ENCODE assay signal across 9 cellular contexts in genomic region chrX:119698835-119699234, GRCh38. TPM values are rescaled to one million over a fixed set of nuclear protein-coding genes. Genes with fewer than 3 reads are reported as not detected.
DNase-seq lines count a peak whose midpoint lies in the region; TF ChIP-seq lines count a peak whose summit lies in the region.
"Had no signal": no experiment of that assay in that cellular context is flagged by ENCODE, and none has a peak within 500 bp of the region (broad histone marks: within the 10 kb centered on the region; RNA-seq: fewer than 3 reads in every experiment).

No MANE protein-coding gene starts in this region.

- H3K27me3 Mint-ChIP-seq in activated CD4-positive, alpha-beta T cell treated with anti-CD3 and anti-CD28 coated beads, Interleukin-2, amount 10 ng/mL, durations not matched to agents 24 days and 14 days = no peaks in the 10 kb centered on the region
- H3K27me3 Mint-ChIP-seq: activated naive CD4-positive, alpha-beta T cell treated with anti-CD3 and anti-CD28 coated beads, Interleukin-2, amount 50 U/mL, for 24 hours had no signal

- no peak overlapping the region for H2AK5ac ChIP-seq in neuronal stem cell (ENCODE audit: low read depth, low read length)

- no peak overlapping the region for H2BK15ac ChIP-seq in neuronal stem cell (ENCODE audit: low read length)

- DNase-seq in activated CD4-positive, alpha-beta T cell treated with anti-CD3 and anti-CD28 coated beads, Interleukin-2, amount 10 ng/mL, durations not matched to agents 24 days and 14 days = peak; percentile 75
- DNase-seq in activated CD4-positive, alpha-beta T cell treated with anti-CD3 and anti-CD28 coated beads for 48 hours = no peak
- DNase-seq in Karpas-422 (peak; percentile 73), SK-N-DZ (ENCODE audit: low spot score) (peak; percentile 59), fibroblast of the conjunctiva (ENCODE audit: low read depth) (peak; percentile 72), smooth muscle cell (lab: John Stamatoyannopoulos, UW; ENCODE audit: unreplicated experiment) (no peak), neuronal stem cell (ENCODE audit: low spot score) (no peak), anterior cingulate cortex (lab: John Stamatoyannopoulos, UW) (no peak)

- H3K9me3 Mint-ChIP-seq in activated CD4-positive, alpha-beta T cell treated with anti-CD3 and anti-CD28 coated beads, Interleukin-2, amount 10 ng/mL, durations not matched to agents 24 days and 14 days = no peaks in the 10 kb centered on the region
- H3K9me3 Mint-ChIP-seq: activated naive CD4-positive, alpha-beta T cell treated with anti-CD3 and anti-CD28 coated beads, Interleukin-2, amount 50 U/mL, for 24 hours had no signal

- no peaks in the 10 kb centered on the region for H3K36me3 ChIP-seq in Karpas-422 (ENCODE audit: insufficient read depth, low read length)
- H3K36me3 ChIP-seq in smooth muscle cell (ENCODE audit: low read depth) = no peaks in the 10 kb centered on the region
- H3K36me3 ChIP-seq in neuronal stem cell (replicated peaks in 1 of 2; ENCODE audit: control insufficient read depth in 2 of 2, insufficient read depth in 2 of 2, low read length in 2 of 2) = no peaks in the 10 kb centered on the region

- no peak overlapping the region for H3K4me2 ChIP-seq in Karpas-422 (ENCODE audit: low read depth, low read length, poor library complexity, severe bottlenecking)
- no peak overlapping the region for H3K4me2 ChIP-seq in smooth muscle cell
- H3K4me2 ChIP-seq in neuronal stem cell (ENCODE audit: insufficient read depth, low read length, poor library complexity, severe bottlenecking) = no peak overlapping the region

- no peak overlapping the region for H3K18ac ChIP-seq in neuronal stem cell (ENCODE audit: low read length)

- H3K4ac ChIP-seq in neuronal stem cell (ENCODE audit: low read length) = no peak overlapping the region

- TF ChIP-seq CTCF in smooth muscle cell (IDR thresholded peaks at IDR 0.05; ENCODE audit: borderline replicate concordance, insufficient read depth, poor library complexity, severe bottlenecking) = peak; percentile 45

- intact Hi-C loops in activated CD4-positive, alpha-beta T cell treated with anti-CD3 and anti-CD28 coated beads, Interleukin-2, amount 10 ng/mL, durations not matched to agents 24 days and 14 days (cut with micrococcal nuclease) = loop anchor here (5.0 kb wide), 2 partner anchors 33 to 78 kb away; no protein-coding TSS in a partner anchor

- H3K4me3 ChIP-seq in Karpas-422 (ENCODE audit: low read length) (no peak overlapping the region), smooth muscle cell (no peak overlapping the region), neuronal stem cell (ENCODE audit: low read length in 2 of 2) (no peak overlapping the region)

- no peak overlapping the region for H3K23ac ChIP-seq in neuronal stem cell (ENCODE audit: low read depth, low read length, poor library complexity)

- no peak overlapping the region for H3K27ac ChIP-seq in Karpas-422 (ENCODE audit: low read length)
- H3K27ac ChIP-seq in smooth muscle cell (ENCODE audit: low read depth) = no peak overlapping the region
- no peak overlapping the region for H3K27ac ChIP-seq in neuronal stem cell (replicated peaks; ENCODE audit: low read length)

- H3K36me3 Mint-ChIP-seq in activated CD4-positive, alpha-beta T cell treated with anti-CD3 and anti-CD28 coated beads, Interleukin-2, amount 10 ng/mL, durations not matched to agents 24 days and 14 days (ENCODE audit: low read depth) = no peaks in the 10 kb centered on the region
- H3K36me3 Mint-ChIP-seq: activated naive CD4-positive, alpha-beta T cell treated with anti-CD3 and anti-CD28 coated beads, Interleukin-2, amount 50 U/mL, for 24 hours had no signal

- H3K9me3 ChIP-seq in Karpas-422 (ENCODE audit: low read length) (no peaks in the 10 kb centered on the region), smooth muscle cell (replicated peaks; ENCODE audit: low read depth) (no peaks in the 10 kb centered on the region), neuronal stem cell (replicated peaks in 1 of 2; ENCODE audit: control insufficient read depth in 2 of 2, insufficient read depth in 1 of 2, low read depth in 1 of 2, low read length in 2 of 2) (no peaks in the 10 kb centered on the region)

- no peak overlapping the region for H4K8ac ChIP-seq in neuronal stem cell (ENCODE audit: low read depth, low read length)

- H3K9ac ChIP-seq in Karpas-422 (ENCODE audit: low read length) = no peak overlapping the region
- H3K9ac ChIP-seq in smooth muscle cell (ENCODE audit: low read depth) = no peak overlapping the region
- no peak overlapping the region for H3K9ac ChIP-seq in neuronal stem cell (ENCODE audit: low read depth, low read length, poor library complexity)

- no peak overlapping the region for H4K91ac ChIP-seq in neuronal stem cell (ENCODE audit: low read depth, low read length, poor library complexity)

- no peak overlapping the region for H2BK5ac ChIP-seq in neuronal stem cell (ENCODE audit: low read length)

- H3F3A ChIP-seq in smooth muscle cell (ENCODE audit: low read depth) = no peaks in the 10 kb centered on the region

- H3K4me1 ChIP-seq in Karpas-422 (ENCODE audit: low read length) = peaks cover 32% of the 10 kb centered on the region
- H3K4me1 ChIP-seq in smooth muscle cell (ENCODE audit: low read depth) = no peaks in the 10 kb centered on the region
- H3K4me1 ChIP-seq in neuronal stem cell (ENCODE audit: control insufficient read depth in 2 of 2, insufficient read depth in 1 of 2, low read depth in 1 of 2, low read length in 2 of 2) = peaks cover 0 to under 1% of the 10 kb centered on the region in 2 donors

- no peaks in the 10 kb centered on the region for H3K9me2 ChIP-seq in Karpas-422 (replicated peaks; ENCODE audit: insufficient read depth, low read length)

- no peaks in the 10 kb centered on the region for H4K20me1 ChIP-seq in Karpas-422 (ENCODE audit: insufficient read depth, low read depth, low read length)
- H4K20me1 ChIP-seq in smooth muscle cell (ENCODE audit: low read depth) = no peaks in the 10 kb centered on the region

- H2AFZ ChIP-seq in Karpas-422 (ENCODE audit: low read length) (no peak overlapping the region), smooth muscle cell (ENCODE audit: low read depth) (no peak overlapping the region), neuronal stem cell (ENCODE audit: low read length) (no peak overlapping the region)

- peak overlapping the region; percentile 47 for H3K27ac Mint-ChIP-seq in activated CD4-positive, alpha-beta T cell treated with anti-CD3 and anti-CD28 coated beads, Interleukin-2, amount 10 ng/mL, durations not matched to agents 24 days and 14 days
- H3K27ac Mint-ChIP-seq: activated naive CD4-positive, alpha-beta T cell treated with anti-CD3 and anti-CD28 coated beads, Interleukin-2, amount 50 U/mL, for 24 hours had no signal

- no peak overlapping the region for H3K14ac ChIP-seq in neuronal stem cell (ENCODE audit: low read length)

- no peak overlapping the region for H2BK12ac ChIP-seq in neuronal stem cell (ENCODE audit: low read length)

- no peaks in the 10 kb centered on the region for H3K79me1 ChIP-seq in neuronal stem cell (ENCODE audit: low read depth, low read length)

- no peak overlapping the region for H3K4me3 Mint-ChIP-seq in activated CD4-positive, alpha-beta T cell treated with anti-CD3 and anti-CD28 coated beads, Interleukin-2, amount 10 ng/mL, durations not matched to agents 24 days and 14 days
- H3K4me3 Mint-ChIP-seq: activated naive CD4-positive, alpha-beta T cell treated with anti-CD3 and anti-CD28 coated beads, Interleukin-2, amount 50 U/mL, for 24 hours had no signal

- no peak overlapping the region for H2BK120ac ChIP-seq in neuronal stem cell (ENCODE audit: low read depth, low read length)

- H3K4me1 Mint-ChIP-seq in activated CD4-positive, alpha-beta T cell treated with anti-CD3 and anti-CD28 coated beads, Interleukin-2, amount 10 ng/mL, durations not matched to agents 24 days and 14 days = peaks cover 6% of the 10 kb centered on the region

- H3K79me2 ChIP-seq in Karpas-422 (ENCODE audit: low read length) = no peaks in the 10 kb centered on the region
- H3K79me2 ChIP-seq in smooth muscle cell (ENCODE audit: low read depth) = no peaks in the 10 kb centered on the region

- H3K27me3 ChIP-seq in Karpas-422 (ENCODE audit: low read length) (peaks cover 3% of the 10 kb centered on the region; the same call in 1 of the 2 replicates), smooth muscle cell (ENCODE audit: low read depth) (no peaks in the 10 kb centered on the region), neuronal stem cell (ENCODE audit: control insufficient read depth in 3 of 3, insufficient read depth in 3 of 3, low read depth in 1 of 3, low read length in 3 of 3) (peaks cover 0 to 5% (median 2%) of the 10 kb centered on the region in 3 experiments)

RNA-seq across cellular contexts. Expression of gene SEPTIN6, which starts 5.9 kb away (rescaled TPM):
- total RNA-seq in activated CD4-positive, alpha-beta T cell treated with anti-CD3 and anti-CD28 coated beads, Interleukin-2, amount 10 ng/mL, durations not matched to agents 24 days and 14 days = 151 and 153 TPM in 2 replicates
- total RNA-seq in Karpas-422 (2014; rRNA removed; shearing (Covaris generic); ENCODE audit: low replicate concordance) = 20.2 and 23.2 TPM in 2 replicates
- polyA plus RNA-seq in SK-N-DZ (2014; cell fraction: cytosol; rRNA removed) = 59.9 and 65.6 TPM in 2 replicates
- 36.4 and 37.4 TPM in 2 replicates for polyA plus RNA-seq in SK-N-DZ (2014; cell fraction: nucleus; rRNA removed)
- total RNA-seq in smooth muscle cell = 58.1 and 75.1 TPM in 2 replicates
- 50.6 and 58.4 TPM in 2 replicates for polyA plus RNA-seq in smooth muscle cell
- polyA plus RNA-seq in neuronal stem cell (2013, experiment 1 of 2) = 24.3 TPM
- polyA plus RNA-seq in neuronal stem cell (2013, experiment 2 of 2) = 25.3 TPM

RNA-seq across cellular contexts. Expression of gene SOWAHD, which starts 59.6 kb away (rescaled TPM):
- 0.35 and 0.45 TPM in 2 replicates for total RNA-seq in activated CD4-positive, alpha-beta T cell treated with anti-CD3 and anti-CD28 coated beads, Interleukin-2, amount 10 ng/mL, durations not matched to agents 24 days and 14 days
- not detected in 2 replicates for total RNA-seq in Karpas-422 (2014; rRNA removed; shearing (Covaris generic); ENCODE audit: low replicate concordance)
- 0.64 TPM in 1 of 2 replicates, not detected in the other for polyA plus RNA-seq in SK-N-DZ (2014; cell fraction: cytosol; rRNA removed)
- polyA plus RNA-seq in SK-N-DZ (2014; cell fraction: nucleus; rRNA removed) = 0.09 TPM in 1 of 2 replicates, not detected in the other
- total RNA-seq in smooth muscle cell = not detected in 2 replicates
- 0.33 TPM in 1 of 2 replicates, not detected in the other for polyA plus RNA-seq in smooth muscle cell
- polyA plus RNA-seq in neuronal stem cell (2013, experiment 1 of 2) = not detected
- 0.04 TPM for polyA plus RNA-seq in neuronal stem cell (2013, experiment 2 of 2)

Comparison
In these comparisons a context has a peak if more than half of its experiments do, and no peak if none do; other contexts are left out.
1. DNase-seq: peak in activated CD4-positive, alpha-beta T cell treated with anti-CD3 and anti-CD28 coated beads, Interleukin-2, amount 10 ng/mL, durations not matched to agents 24 days and 14 days (single experiment), Karpas-422 (single experiment), SK-N-DZ (single experiment) and fibroblast of the conjunctiva (single experiment); none in activated CD4-positive, alpha-beta T cell treated with anti-CD3 and anti-CD28 coated beads for 48 hours (single experiment), smooth muscle cell (single experiment), neuronal stem cell (single experiment) and anterior cingulate cortex (0 of 58).